Comparison of ENCODE assay signal across 1 cellular context in the genomic region with DNA sequence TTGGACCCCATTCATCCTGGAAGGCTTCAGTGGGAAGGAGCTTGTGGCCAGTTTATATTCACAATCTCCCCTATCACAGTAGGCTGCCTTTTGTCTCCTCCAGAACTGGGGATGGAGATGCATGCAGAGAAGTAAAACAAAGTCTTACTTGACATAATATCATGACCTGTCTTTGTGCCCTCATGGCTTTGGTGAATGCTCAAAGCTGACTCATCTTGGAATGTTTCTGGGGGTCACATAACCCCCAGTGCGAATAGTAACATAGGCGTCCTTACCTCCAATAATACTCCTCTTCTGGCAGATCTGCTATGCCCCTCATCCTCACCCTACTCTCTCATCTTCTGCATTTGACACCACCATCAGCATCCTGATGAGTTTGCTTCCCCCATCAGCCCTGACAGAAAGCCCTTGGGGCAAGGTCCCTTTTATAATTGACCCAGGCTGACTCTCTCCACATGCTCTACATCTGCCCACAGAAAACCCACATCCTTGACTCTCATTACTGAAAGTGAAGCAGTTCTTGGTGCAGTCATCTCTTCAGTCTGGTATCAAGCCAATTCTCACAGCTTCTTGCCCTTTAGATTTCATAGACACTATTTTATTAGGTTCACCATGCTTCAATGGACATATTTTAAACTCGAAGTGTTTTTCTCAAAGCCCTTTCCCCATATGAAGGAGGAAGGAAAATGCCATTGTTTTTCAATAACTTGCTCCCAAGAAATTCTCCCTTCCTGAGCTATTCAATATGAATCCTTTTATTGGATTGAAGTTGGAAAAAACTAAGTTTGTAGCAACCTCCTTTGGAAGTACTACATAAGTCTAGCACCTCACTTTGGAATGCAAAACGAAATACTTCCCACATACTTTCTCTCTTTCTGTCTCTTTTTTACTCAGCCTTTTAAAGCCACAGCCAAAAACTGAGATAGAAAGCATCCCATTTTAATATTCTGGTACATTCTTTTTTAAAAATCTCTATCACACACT.
TF ChIP-seq lines count a peak whose summit lies in the region.

No MANE protein-coding gene starts in this region.

TF ChIP-seq in HepG2, 621 proteins besides CTCF, POLR2A, EP300 and RAD21 (continued from another document):
- TF ChIP-seq ZNF605 (CRISPR knock-in tag; IDR thresholded peaks at IDR 0.05) (no peak), MAFF (IDR thresholded peaks at IDR 0.05; ENCODE audit: low read depth, low read length) (no peak), ZNF432 (CRISPR knock-in tag; IDR thresholded peaks at IDR 0.05; ENCODE audit: borderline replicate concordance) (no peak), ZNF569 (CRISPR knock-in tag; IDR thresholded peaks at IDR 0.05; ENCODE audit: borderline replicate concordance) (no peak), YY1 (IDR thresholded peaks at IDR 0.05; ENCODE audit: insufficient read depth, insufficient replicate concordance, low read depth, low read length) (no peak), HOXA3 (CRISPR knock-in tag; IDR thresholded peaks at IDR 0.05) (no peak), SALL1 (CRISPR knock-in tag; IDR thresholded peaks at IDR 0.05) (no peak), MIXL1 (CRISPR knock-in tag; IDR thresholded peaks at IDR 0.05) (no peak), ZNF792 (CRISPR knock-in tag; IDR thresholded peaks at IDR 0.05) (no peak), ZNF354B (CRISPR knock-in tag; IDR thresholded peaks at IDR 0.05) (no peak), GATA4 (IDR thresholded peaks at IDR 0.05; ENCODE audit: borderline replicate concordance, low read depth) (no peak)
